Comparison of ENCODE assay signal across 7 cellular contexts in genomic region chr1:46522184-46522968, GRCh38. TPM values are rescaled to one million over a fixed set of nuclear protein-coding genes. Genes with fewer than 3 reads are reported as not detected.
A peak's percentile ranks its signal among the peaks of the same experiment; 100 is the strongest.
DNase-seq lines count a peak whose midpoint lies in the region; ATAC-seq and TF ChIP-seq lines count a peak whose summit lies in the region.

No MANE protein-coding gene starts in this region.

- WGBS in urinary bladder = 23% methylated on average over 16 of the region's 16 CpGs

- H3K36me3 ChIP-seq in kidney epithelial cell (ENCODE audit: control insufficient read depth, insufficient read depth, low read length) (no peaks in the 10 kb centered on the region), urinary bladder (ENCODE audit: insufficient read depth) (no peaks in the 10 kb centered on the region)

- H3K4me1 Mint-ChIP-seq in activated T-helper 17 cell treated with anti-CD3 and anti-CD28 coated beads, Interleukin-2, amount 50 U/mL, for 72 hours = peaks cover 11% of the 10 kb centered on the region

- peak; percentile 74 for ATAC-seq in GM18868 (IDR thresholded peaks at IDR 0.05; ENCODE audit: unreplicated experiment)
- ATAC-seq in activated T-helper 17 cell treated with anti-CD3 and anti-CD28 coated beads, Interleukin-2, amount 50 U/mL, for 72 hours (replicated peaks) = peak; percentile 99
- ATAC-seq in HG03354 (IDR thresholded peaks at IDR 0.05; ENCODE audit: poor library complexity, severe bottlenecking, unreplicated experiment) = no peak

- peaks cover 20% of the 10 kb centered on the region for H3K27me3 ChIP-seq in kidney epithelial cell (ENCODE audit: control insufficient read depth, insufficient read depth, low read length)

- H3K27me3 Mint-ChIP-seq in activated T-helper 17 cell treated with anti-CD3 and anti-CD28 coated beads, Interleukin-2, amount 50 U/mL, for 72 hours = peaks cover 26% of the 10 kb centered on the region

- peak; percentile 53 for DNase-seq in HT-29 (ENCODE audit: low spot score)
- DNase-seq in kidney epithelial cell (ENCODE audit: low read depth) = peak; percentile 42
- no peak for DNase-seq in NOMO-1 (lab: John Stamatoyannopoulos, UW; ENCODE audit: unreplicated experiment in 2 of 2)

- peak overlapping the region; percentile 82 for H3K27ac Mint-ChIP-seq in activated T-helper 17 cell treated with anti-CD3 and anti-CD28 coated beads, Interleukin-2, amount 50 U/mL, for 72 hours

- no peaks in the 10 kb centered on the region for H3K36me3 Mint-ChIP-seq in activated T-helper 17 cell treated with anti-CD3 and anti-CD28 coated beads, Interleukin-2, amount 50 U/mL, for 72 hours (ENCODE audit: low read depth)

- TF ChIP-seq CTCF in kidney epithelial cell (IDR thresholded peaks at IDR 0.05; ENCODE audit: insufficient read depth, low read length, poor library complexity, severe bottlenecking) = no peak

- H3K4me1 ChIP-seq in urinary bladder (ENCODE audit: insufficient read depth) = no peaks in the 10 kb centered on the region

- peak overlapping the region; percentile 63 for H3K4me3 Mint-ChIP-seq in activated T-helper 17 cell treated with anti-CD3 and anti-CD28 coated beads, Interleukin-2, amount 50 U/mL, for 72 hours

- H3K4me3 ChIP-seq in kidney epithelial cell (ENCODE audit: low read depth, low read length) (no peak overlapping the region), urinary bladder (ENCODE audit: low read depth, low read length) (no peak overlapping the region)

- no peaks in the 10 kb centered on the region for H3K9me3 Mint-ChIP-seq in activated T-helper 17 cell treated with anti-CD3 and anti-CD28 coated beads, Interleukin-2, amount 50 U/mL, for 72 hours

- H3K27ac ChIP-seq in urinary bladder (ENCODE audit: low read depth) = peak overlapping the region; percentile 3

RNA-seq across cellular contexts. Expression of gene KNCN, which starts 29.1 kb away (rescaled TPM):
- total RNA-seq in HT-29 (2014; rRNA removed; shearing (Covaris generic)) = not detected in 2 replicates
- total RNA-seq in activated T-helper 17 cell treated with anti-CD3 and anti-CD28 coated beads, Interleukin-2, amount 50 U/mL, for 72 hours = not detected
- total RNA-seq in kidney epithelial cell (not detected in 2 replicates), urinary bladder (not detected)
- not detected for polyA plus RNA-seq in urinary bladder

RNA-seq across cellular contexts. Expression of gene DMBX1, which starts 32.7 kb away (rescaled TPM):
- 3.0 and 3.1 TPM in 2 replicates for total RNA-seq in HT-29 (2014; rRNA removed; shearing (Covaris generic))
- under 1 TPM; 0.43 to 0.58 TPM for total RNA-seq in activated T-helper 17 cell treated with anti-CD3 and anti-CD28 coated beads, Interleukin-2, amount 50 U/mL, for 72 hours
- total RNA-seq in kidney epithelial cell (0.04 TPM in 1 of 2 replicates, not detected in the other), urinary bladder (not detected)
- not detected for polyA plus RNA-seq in urinary bladder

Comparison
In these comparisons a context has a peak if more than half of its experiments do, and no peak if none do; other contexts are left out.
1. DNase-seq: peak in HT-29 (single experiment) and kidney epithelial cell (single experiment); none in NOMO-1 (0 of 2).